2 cellular contexts compared by ENCODE assay signal in genomic region chr4:157023941-157024340, GRCh38.
TF ChIP-seq lines count a peak whose summit lies in the region.

No MANE protein-coding gene starts in this region.

TF ChIP-seq in IMR-90, 13 proteins besides CTCF, POLR2A, EP300 and RAD21:
- TF ChIP-seq FOS (IDR thresholded peaks at IDR 0.05; ENCODE audit: low read depth, low read length), result no peak
- no peak for TF ChIP-seq MAFK (IDR thresholded peaks at IDR 0.05; ENCODE audit: low read depth, low read length)
- TF ChIP-seq USF2 (IDR thresholded peaks at IDR 0.05; ENCODE audit: low read depth, low read length), result no peak
- no peak for TF ChIP-seq RFX5 (IDR thresholded peaks at IDR 0.05; ENCODE audit: low read depth, low read length)
- no peak for TF ChIP-seq RCOR1 (IDR thresholded peaks at IDR 0.05; ENCODE audit: insufficient replicate concordance, low read length)
- no peak for TF ChIP-seq MAZ (IDR thresholded peaks at IDR 0.05; ENCODE audit: borderline replicate concordance, low read depth, low read length)
- no peak for TF ChIP-seq MXI1 (IDR thresholded peaks at IDR 0.05; ENCODE audit: borderline replicate concordance, low read depth, low read length)
- no peak for TF ChIP-seq CHD1 (IDR thresholded peaks at IDR 0.05; ENCODE audit: low read depth, low read length)
- no peak for TF ChIP-seq CEBPB (IDR thresholded peaks at IDR 0.05; ENCODE audit: low read depth, low read length)
- no peak for TF ChIP-seq BHLHE40 (IDR thresholded peaks at IDR 0.05; ENCODE audit: low read depth, low read length)
- no peak for TF ChIP-seq SMC3 (IDR thresholded peaks at IDR 0.05; ENCODE audit: low read depth, low read length)
- no peak for TF ChIP-seq NFE2L2 (IDR thresholded peaks at IDR 0.05; ENCODE audit: low read depth, low read length)
- TF ChIP-seq ELK1 (IDR thresholded peaks at IDR 0.05; ENCODE audit: borderline replicate concordance, low read depth, low read length), result no peak
TF ChIP-seq in IMR-90: peak in this region for 0.

TF ChIP-seq in GM12878, 131 proteins besides CTCF, POLR2A, EP300 and RAD21:
- no peak for TF ChIP-seq MYB (IDR thresholded peaks at IDR 0.05; ENCODE audit: borderline replicate concordance, low read depth, low read length)
- TF ChIP-seq, protein P1, sequence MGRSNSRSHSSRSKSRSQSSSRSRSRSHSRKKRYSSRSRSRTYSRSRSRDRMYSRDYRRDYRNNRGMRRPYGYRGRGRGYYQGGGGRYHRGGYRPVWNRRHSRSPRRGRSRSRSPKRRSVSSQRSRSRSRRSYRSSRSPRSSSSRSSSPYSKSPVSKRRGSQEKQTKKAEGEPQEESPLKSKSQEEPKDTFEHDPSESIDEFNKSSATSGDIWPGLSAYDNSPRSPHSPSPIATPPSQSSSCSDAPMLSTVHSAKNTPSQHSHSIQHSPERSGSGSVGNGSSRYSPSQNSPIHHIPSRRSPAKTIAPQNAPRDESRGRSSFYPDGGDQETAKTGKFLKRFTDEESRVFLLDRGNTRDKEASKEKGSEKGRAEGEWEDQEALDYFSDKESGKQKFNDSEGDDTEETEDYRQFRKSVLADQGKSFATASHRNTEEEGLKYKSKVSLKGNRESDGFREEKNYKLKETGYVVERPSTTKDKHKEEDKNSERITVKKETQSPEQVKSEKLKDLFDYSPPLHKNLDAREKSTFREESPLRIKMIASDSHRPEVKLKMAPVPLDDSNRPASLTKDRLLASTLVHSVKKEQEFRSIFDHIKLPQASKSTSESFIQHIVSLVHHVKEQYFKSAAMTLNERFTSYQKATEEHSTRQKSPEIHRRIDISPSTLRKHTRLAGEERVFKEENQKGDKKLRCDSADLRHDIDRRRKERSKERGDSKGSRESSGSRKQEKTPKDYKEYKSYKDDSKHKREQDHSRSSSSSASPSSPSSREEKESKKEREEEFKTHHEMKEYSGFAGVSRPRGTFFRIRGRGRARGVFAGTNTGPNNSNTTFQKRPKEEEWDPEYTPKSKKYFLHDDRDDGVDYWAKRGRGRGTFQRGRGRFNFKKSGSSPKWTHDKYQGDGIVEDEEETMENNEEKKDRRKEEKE (IDR thresholded peaks at IDR 0.05), result no peak
- TF ChIP-seq E4F1 (IDR thresholded peaks at IDR 0.05; ENCODE audit: borderline replicate concordance, partially characterized antibody), result no peak
- TF ChIP-seq REST (IDR thresholded peaks at IDR 0.05; ENCODE audit: low read depth, low read length), result no peak
- TF ChIP-seq ZNF687 (IDR thresholded peaks at IDR 0.05), result no peak
- TF ChIP-seq TARDBP (IDR thresholded peaks at IDR 0.05; ENCODE audit: borderline replicate concordance), result no peak
- no peak for TF ChIP-seq E2F4 (IDR thresholded peaks at IDR 0.05; ENCODE audit: low read depth, low read length)
- no peak for TF ChIP-seq HDGF (IDR thresholded peaks at IDR 0.05)
- no peak for TF ChIP-seq BHLHE40 (IDR thresholded peaks at IDR 0.05; ENCODE audit: borderline replicate concordance in 1 of 2, low read depth in 2 of 2, low read length in 1 of 2)
- no peak for TF ChIP-seq SPI1 (IDR thresholded peaks at IDR 0.05; ENCODE audit: borderline replicate concordance, insufficient read depth, low read depth, low read length)
- no peak for TF ChIP-seq IRF5 (IDR thresholded peaks at IDR 0.05; ENCODE audit: borderline replicate concordance)
- TF ChIP-seq DPF2 (IDR thresholded peaks at IDR 0.05), result no peak
- TF ChIP-seq KDM1A (IDR thresholded peaks at IDR 0.05; ENCODE audit: borderline replicate concordance), result no peak
- no peak for TF ChIP-seq MLLT1 (IDR thresholded peaks at IDR 0.05)
- no peak for TF ChIP-seq TBL1XR1 (IDR thresholded peaks at IDR 0.05; ENCODE audit: low read depth, low read length)
- no peak for TF ChIP-seq HDAC6 (IDR thresholded peaks at IDR 0.05; ENCODE audit: unreplicated experiment)
- no peak for TF ChIP-seq TCF3 (IDR thresholded peaks at IDR 0.05; ENCODE audit: borderline replicate concordance, insufficient read depth, low read depth, low read length)
